Comparison of ENCODE assay signal across 8 cellular contexts in the genomic region with DNA sequence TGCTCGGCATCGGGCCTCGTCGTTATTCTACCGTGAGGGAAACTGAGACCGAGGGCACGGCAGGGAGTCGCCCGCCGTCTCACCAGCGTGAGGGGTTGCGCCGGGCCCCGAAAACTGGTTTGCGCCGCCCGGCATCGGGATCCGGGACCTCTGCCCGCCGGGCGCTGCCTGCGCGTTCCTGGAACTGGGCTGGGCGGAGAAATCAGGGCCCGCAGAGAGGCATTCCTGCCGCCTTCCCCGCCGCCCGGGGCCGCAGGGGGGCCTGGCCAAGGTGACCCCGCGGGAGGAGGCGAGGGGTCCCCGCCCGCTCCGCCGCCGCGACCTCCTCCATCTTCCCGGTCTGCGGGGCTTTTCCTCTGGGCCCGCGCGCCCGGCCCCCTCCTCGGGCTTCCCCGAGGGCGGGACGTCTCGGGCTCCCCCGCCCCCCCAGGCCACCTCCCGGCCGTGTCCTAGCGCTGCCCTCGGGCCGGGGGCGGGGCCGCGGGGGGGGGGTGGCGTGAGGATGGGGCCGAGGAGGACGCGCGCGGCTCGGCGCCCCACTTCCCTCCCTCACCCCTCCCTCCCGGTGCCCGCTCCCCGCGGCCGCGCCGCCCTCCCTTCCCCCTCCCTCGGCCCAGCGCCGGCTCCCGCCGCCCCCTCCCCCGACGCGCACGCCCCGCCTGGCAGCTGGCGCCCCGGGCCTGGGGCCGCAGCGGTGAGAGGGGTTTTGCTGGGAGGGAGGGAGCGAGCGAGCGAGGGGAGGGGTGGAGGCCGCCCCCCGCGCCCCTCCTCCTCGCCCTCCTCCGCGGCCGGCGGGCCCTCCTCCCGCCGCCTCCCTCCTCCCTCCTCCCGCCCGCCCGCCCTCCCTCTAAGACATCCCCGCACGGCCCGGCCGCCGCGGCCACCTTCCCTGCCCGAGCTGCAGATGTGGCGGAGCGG. TPM values are rescaled to one million over a fixed set of nuclear protein-coding genes. Genes with fewer than 3 reads are reported as not detected.
DNase-seq lines count a peak whose midpoint lies in the region; ATAC-seq and TF ChIP-seq lines count a peak whose summit lies in the region.

A gene (plus strand): TSS at position 883 of the 918 bp plus-strand sequence. CDS start 16,214 bp downstream, outside the sequence.

- WGBS in mammary epithelial cell (ENCODE audit: low coverage, missing lambda C conversion rate): no CpG with 5 or more reads among the region's 114 CpGs

- peaks cover 42% of the 10 kb centered on the region for H3K79me2 ChIP-seq in mammary epithelial cell (ENCODE audit: insufficient read depth, low read length)

- CTCF ChIA-PET in HEK293T (lab: Yijun Ruan, JAX): interaction anchor here (0.6 to 1.2 kb wide), 3 partner anchors 12 to 58 kb away, joined by 3 to 7 read pairs (median 4); no protein-coding TSS in a partner anchor
- CTCF ChIA-PET in mammary epithelial cell (lab: Charles Lee; ENCODE audit: low non-redundant PET): interaction anchor here (1.0 kb wide), 1 partner anchor 233 kb away, joined by 3 read pairs; no protein-coding TSS in a partner anchor

- H3K9me3 ChIP-seq in mammary epithelial cell (replicated peaks; ENCODE audit: insufficient read depth, low read length) (no peaks in the 10 kb centered on the region), skeletal muscle tissue (ENCODE audit: control insufficient read depth in 3 of 3, low read length in 3 of 3) (no peaks in the 10 kb centered on the region)

- H3K27me3 Mint-ChIP-seq in CD14-positive monocyte (ENCODE audit: low read depth in 3 of 3): peaks cover 38 to 78% (median 43%) of the 10 kb centered on the region in 3 donors

- H3K27me3 ChIP-seq in mammary epithelial cell (ENCODE audit: insufficient read depth, low read length): no peaks in the 10 kb centered on the region
- H3K27me3 ChIP-seq in skeletal muscle tissue (ENCODE audit: control insufficient read depth in 3 of 3, insufficient read depth in 3 of 3, low read length in 3 of 3): peaks cover 19 to 47% (median 28%) of the 10 kb centered on the region in 3 donors

- peaks cover 40% of the 10 kb centered on the region for H3K4me1 ChIP-seq in mammary epithelial cell (ENCODE audit: insufficient read depth, low read length)
- peaks cover 34 to 48% (median 41%) of the 10 kb centered on the region in 3 donors for H3K4me1 ChIP-seq in skeletal muscle tissue (ENCODE audit: control insufficient read depth in 3 of 3, insufficient read depth in 3 of 3, low read length in 3 of 3)

- peak within 1 kb of the TSS; percentile 94 for H3K4me2 ChIP-seq in mammary epithelial cell (ENCODE audit: insufficient read depth, low read depth, low read length)

- H4K20me1 ChIP-seq in mammary epithelial cell (ENCODE audit: insufficient read depth, low read length): no peaks in the 10 kb centered on the region

- H3K36me3 ChIP-seq in mammary epithelial cell (ENCODE audit: insufficient read depth, low read length) (no peaks in the 10 kb centered on the region), skeletal muscle tissue (ENCODE audit: control insufficient read depth in 3 of 3, insufficient read depth in 3 of 3, low read length in 3 of 3) (no peaks in the 10 kb centered on the region)

- H3K36me3 Mint-ChIP-seq in CD14-positive monocyte: peaks cover 6 to 10% of the 10 kb centered on the region in 2 donors

- TF ChIP-seq CTCF in CD14-positive monocyte (IDR thresholded peaks at IDR 0.05) (no peak), mammary epithelial cell (conservative IDR thresholded peaks at IDR 0.05 in 1 of 2, IDR thresholded peaks at IDR 0.05 in 1 of 2; ENCODE audit: extremely low read depth in 1 of 2, insufficient read depth in 1 of 2, low read depth in 1 of 2, low read length in 2 of 2) (no peak)

- BruUV-seq in mammary epithelial cell (replicated peaks; lab: Mats Ljungman, UMichigan): no TSS peak

- H3K4me3 ChIP-seq in mammary epithelial cell (replicated peaks in 1 of 3; ENCODE audit: insufficient read depth in 1 of 3, low read depth in 2 of 3, low read length in 3 of 3): peak within 1 kb of the TSS; percentile 59 to 81 (median 64)
- peak within 1 kb of the TSS; percentile 48 to 70 (median 58) for H3K4me3 ChIP-seq in skeletal muscle tissue (ENCODE audit: low read length in 3 of 3)

- intact Hi-C loops in CD14-positive monocyte (cut with micrococcal nuclease): no loop called here
- intact Hi-C loops in mammary epithelial cell (cut with micrococcal nuclease): loop anchor here (2.0 kb wide), 2 partner anchors 27 to 35 kb away; a partner anchor contains a TSS

- H3K4me3 Mint-ChIP-seq in CD14-positive monocyte: peak within 1 kb of the TSS; percentile 81 to 91

- H3K4me1 Mint-ChIP-seq in CD14-positive monocyte: peaks cover 9% of the 10 kb centered on the region

- no peak for DNase-seq in CD14-positive monocyte (ENCODE audit: low spot score)
- DNase-seq in HEK293T (ENCODE audit: extremely low spot score): peak; percentile 74
- DNase-seq in RKO (ENCODE audit: low spot score): peak; percentile 81
- DNase-seq in mammary epithelial cell: peak; percentile 59
- DNase-seq in iPS-NIHi7 (ENCODE audit: extremely low spot score): peak; percentile 82

- POLR2A ChIA-PET in HEK293T (lab: Yijun Ruan, JAX): interaction anchor here (1.0 to 1.9 kb wide), 4 partner anchors 8 to 44 kb away, joined by 3 to 4 read pairs (median 4); no protein-coding TSS in a partner anchor

- ATAC-seq in GM18861 (IDR thresholded peaks at IDR 0.05; ENCODE audit: unreplicated experiment) (no peak), HG02642 (IDR thresholded peaks at IDR 0.05; ENCODE audit: poor library complexity, unreplicated experiment) (no peak)

- dilution Hi-C loops in mammary epithelial cell (cut with HindIII; ENCODE audit: low sequenced_read_pairs): loop anchor here (10.0 kb wide), 1 partner anchor 61 kb away; no protein-coding TSS in a partner anchor

- H3K9me3 Mint-ChIP-seq in CD14-positive monocyte: peaks cover 0 to 10% (median 3%) of the 10 kb centered on the region in 7 donors

- peak within 1 kb of the TSS; percentile 29 for H3K27ac ChIP-seq in mammary epithelial cell (ENCODE audit: insufficient read depth, low read depth, low read length)
- peak within 1 kb of the TSS; percentile 77 for H3K27ac ChIP-seq in skeletal muscle tissue (ENCODE audit: low read depth, low read length)

- peak within 1 kb of the TSS; percentile 82 for H2AFZ ChIP-seq in mammary epithelial cell (ENCODE audit: low read depth, low read length)

- H3K27ac Mint-ChIP-seq in CD14-positive monocyte: peak within 1 kb of the TSS in 1 of 7 donors; percentile 47

- H3K9ac ChIP-seq in mammary epithelial cell (ENCODE audit: insufficient read depth, low read length) (peak within 1 kb of the TSS; percentile 49), skeletal muscle tissue (ENCODE audit: low read depth in 1 of 3, low read length in 3 of 3) (peak within 1 kb of the TSS; percentile 30 to 72 (median 64))

- in situ Hi-C loops in mammary epithelial cell (cut with MboI; ENCODE audit: low sequenced_read_pairs in 2 of 2): no loop called here

TF ChIP-seq in HEK293T, 16 proteins besides CTCF, POLR2A, EP300 and RAD21:
- no peak for TF ChIP-seq L3MBTL2 (conservative IDR thresholded peaks at IDR 0.05)
- no peak for TF ChIP-seq FOXA1 (IDR thresholded peaks at IDR 0.05)
- TF ChIP-seq ARNT (IDR thresholded peaks at IDR 0.05): no peak
- TF ChIP-seq, protein P1, sequence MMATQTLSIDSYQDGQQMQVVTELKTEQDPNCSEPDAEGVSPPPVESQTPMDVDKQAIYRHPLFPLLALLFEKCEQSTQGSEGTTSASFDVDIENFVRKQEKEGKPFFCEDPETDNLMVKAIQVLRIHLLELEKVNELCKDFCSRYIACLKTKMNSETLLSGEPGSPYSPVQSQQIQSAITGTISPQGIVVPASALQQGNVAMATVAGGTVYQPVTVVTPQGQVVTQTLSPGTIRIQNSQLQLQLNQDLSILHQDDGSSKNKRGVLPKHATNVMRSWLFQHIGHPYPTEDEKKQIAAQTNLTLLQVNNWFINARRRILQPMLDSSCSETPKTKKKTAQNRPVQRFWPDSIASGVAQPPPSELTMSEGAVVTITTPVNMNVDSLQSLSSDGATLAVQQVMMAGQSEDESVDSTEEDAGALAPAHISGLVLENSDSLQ (IDR thresholded peaks at IDR 0.05): no peak
- TF ChIP-seq BHLHE40 (IDR thresholded peaks at IDR 0.05; ENCODE audit: borderline replicate concordance): no peak
- TF ChIP-seq NFRKB (IDR thresholded peaks at IDR 0.05): no peak
- no peak for TF ChIP-seq LEF1 (IDR thresholded peaks at IDR 0.05; ENCODE audit: borderline replicate concordance)
- TF ChIP-seq CTBP1 (IDR thresholded peaks at IDR 0.05; ENCODE audit: borderline replicate concordance): no peak
- TF ChIP-seq SP1 (IDR thresholded peaks at IDR 0.05): no peak
- TF ChIP-seq FOXK2 (IDR thresholded peaks at IDR 0.05): no peak
- no peak for TF ChIP-seq HDGF (IDR thresholded peaks at IDR 0.05; ENCODE audit: borderline replicate concordance)
- no peak for TF ChIP-seq ZNF384 (IDR thresholded peaks at IDR 0.05)
- TF ChIP-seq SUZ12 (IDR thresholded peaks at IDR 0.05): no peak
- TF ChIP-seq TARDBP (IDR thresholded peaks at IDR 0.05): no peak
- no peak for TF ChIP-seq FOXM1 (IDR thresholded peaks at IDR 0.05; ENCODE audit: borderline replicate concordance)
- no peak for TF ChIP-seq ELF4 (IDR thresholded peaks at IDR 0.05)

RNA-seq across cellular contexts. Expression of the gene that starts here (rescaled TPM):
- polyA plus RNA-seq in CD14-positive monocyte (not detected), mammary epithelial cell (3.6 TPM)
- total RNA-seq in mammary epithelial cell (10 to 100 TPM in 1 of 2 donors, 1 to 10 TPM in 1; 3.3 to 13.5 TPM), skeletal muscle tissue (4.2 TPM)
- 10.4 TPM for polyA minus RNA-seq in mammary epithelial cell
